Comparison of ENCODE assay signal across 8 cellular contexts in genomic region chr7:82442492-82443043, GRCh38. TPM values are rescaled to one million over a fixed set of nuclear protein-coding genes. Genes with fewer than 3 reads are reported as not detected.
DNase-seq lines count a peak whose midpoint lies in the region; ATAC-seq, FAIRE-seq and TF ChIP-seq lines count a peak whose summit lies in the region.

No MANE protein-coding gene starts in this region.

- TF ChIP-seq CTCF in A549 (IDR thresholded peaks at IDR 0.05) (no peak), heart right ventricle (IDR thresholded peaks at IDR 0.05) (no peak), sigmoid colon (IDR thresholded peaks at IDR 0.05) (no peak)

- FAIRE-seq in A549 (lab: Jason Lieb, UNC), result no peak

- no peak for TF ChIP-seq RAD21 in A549 (conservative IDR thresholded peaks at IDR 0.05 in 1 of 2, IDR thresholded peaks at IDR 0.05 in 1 of 2)

- H3K4me1 ChIP-seq in A549 (peaks cover 39% of the 10 kb centered on the region), heart right ventricle (peaks cover 0 to 44% (median 23%) of the 10 kb centered on the region in 9 donors), sigmoid colon (peaks cover 0 to 45% (median 15%) of the 10 kb centered on the region in 4 donors)

- no peak for TF ChIP-seq EP300 in A549 (IDR thresholded peaks at IDR 0.05)
- no peak for TF ChIP-seq EP300 in sigmoid colon (IDR thresholded peaks at IDR 0.05)

- intact Hi-C loops in heart right ventricle (cut with DNase I), result loop anchor here in 6 of 10 donors (2.0 to 10.0 kb wide), 6 partner anchors 98 to 268 kb away; no protein-coding TSS in a partner anchor
- intact Hi-C loops in sigmoid colon (cut with DNase I), result loop anchor here (2.0 to 10.0 kb wide), 3 partner anchors 128 to 395 kb away; no protein-coding TSS in a partner anchor

- peaks cover 0 to 51% (median 3%) of the 10 kb centered on the region in 7 donors for H3K27me3 ChIP-seq in heart right ventricle
- H3K27me3 ChIP-seq in sigmoid colon, result no peaks in the 10 kb centered on the region

- TF ChIP-seq POLR2A in A549 (IDR thresholded peaks at IDR 0.05; ENCODE audit: low read length), result no peak
- TF ChIP-seq POLR2A in sigmoid colon (IDR thresholded peaks at IDR 0.05), result no peak

- 2% methylated on average over 22 of the region's 22 CpGs for WGBS in A549 (ENCODE audit: missing lambda C conversion rate)
- 1 to 2% methylated on average over 22 of the region's 22 CpGs for WGBS in heart right ventricle, 2 donors
- 2 to 5% methylated on average over 22 of the region's 22 CpGs for WGBS in sigmoid colon, 2 donors

- peak overlapping the region; percentile 93 to 98 for H3K27ac ChIP-seq in A549
- peak overlapping the region in 9 of 10 donors; percentile 86 to 97 (median 92) for H3K27ac ChIP-seq in heart right ventricle
- peak overlapping the region; percentile 95 to 98 (median 96) for H3K27ac ChIP-seq in sigmoid colon

- POLR2A ChIA-PET in A549 (lab: Yijun Ruan, JAX), result no interaction called here

- no peaks in the 10 kb centered on the region for H3K9me3 ChIP-seq in A549
- H3K9me3 ChIP-seq in heart right ventricle, result no peaks in the 10 kb centered on the region
- H3K9me3 ChIP-seq in sigmoid colon, result no peaks in the 10 kb centered on the region

- peak overlapping the region; percentile 83 for H3K4me2 ChIP-seq in A549

- ATAC-seq in A549, result peak; percentile 1 to 10
- ATAC-seq in GM18511 (IDR thresholded peaks at IDR 0.05; ENCODE audit: unreplicated experiment), result peak; percentile 15
- peak; percentile 3 for ATAC-seq in SK-N-SH treated with all-trans-retinoic acid at 6 μM for 48 hours
- peak in 1 of 8 donors; percentile 17 for ATAC-seq in heart right ventricle

- peak; percentile 21 to 38 for DNase-seq in A549 (ENCODE audit: low read depth in 1 of 2, low spot score in 1 of 2)
- peak in 1 of 2 donors; percentile 11 for DNase-seq in heart right ventricle
- DNase-seq in sigmoid colon, result peak; percentile 60
- no peak for DNase-seq in activated CD4-positive, alpha-beta T cell treated with anti-CD3 and anti-CD28 coated beads, Interleukin-2, amount 50 U/mL, for 48 hours
- DNase-seq in HuH-7.5 (ENCODE audit: low spot score), result no peak
- no peak for DNase-seq in activated CD4-positive, CD25-positive, alpha-beta regulatory T cell treated with anti-CD3 and anti-CD28 coated beads, Interleukin-2, amount 50 U/mL, for 72 hours

- H3K4me3 ChIP-seq in A549 (peak overlapping the region; percentile 91), heart right ventricle (peak overlapping the region; percentile 36 to 77 (median 70)), sigmoid colon (peak overlapping the region; percentile 72 to 94 (median 88))

- CTCF ChIA-PET in A549 (lab: Yijun Ruan, JAX), result interaction anchor here (0.7 kb wide), 1 partner anchor 564 kb away, joined by 3 read pairs; no protein-coding TSS in a partner anchor

- H3K36me3 ChIP-seq in heart right ventricle (no peaks in the 10 kb centered on the region), sigmoid colon (no peaks in the 10 kb centered on the region)

TF ChIP-seq in A549, 52 proteins besides CTCF, POLR2A, EP300 and RAD21:
- TF ChIP-seq CHD2 (IDR thresholded peaks at IDR 0.05; ENCODE audit: low read length, partially characterized antibody) (no peak), MAX (IDR thresholded peaks at IDR 0.05) (0 out of 2 replicates have a peak, but pooled peaks have one; percentile 49), ZSCAN20 (CRISPR knock-in tag; IDR thresholded peaks at IDR 0.05) (no peak), HDAC2 (IDR thresholded peaks at IDR 0.05) (0 out of 2 replicates have a peak, but pooled peaks have one; percentile 12)

TF ChIP-seq in SK-N-SH treated with all-trans-retinoic acid at 6 μM for 48 hours, 23 proteins besides CTCF, POLR2A, EP300 and RAD21:
- no peak for TF ChIP-seq RARB (CRISPR knock-in tag; IDR thresholded peaks at IDR 0.05)
- TF ChIP-seq PATZ1 (CRISPR knock-in tag; IDR thresholded peaks at IDR 0.05; ENCODE audit: borderline replicate concordance), result no peak
- TF ChIP-seq TOX (CRISPR knock-in tag; IDR thresholded peaks at IDR 0.05; ENCODE audit: borderline replicate concordance), result no peak
- no peak for TF ChIP-seq CREB5 (CRISPR knock-in tag; IDR thresholded peaks at IDR 0.05; ENCODE audit: low read depth)
- TF ChIP-seq OSR1 (CRISPR knock-in tag; IDR thresholded peaks at IDR 0.05), result no peak
- TF ChIP-seq TSHZ2 (CRISPR knock-in tag; IDR thresholded peaks at IDR 0.05), result no peak
- TF ChIP-seq ZNF565 (CRISPR knock-in tag; conservative IDR thresholded peaks at IDR 0.05; ENCODE audit: low read depth), result no peak
- TF ChIP-seq ZNF70 (CRISPR knock-in tag; IDR thresholded peaks at IDR 0.05), result no peak

RNA-seq across cellular contexts. Expression of gene CACNA2D1, which starts 1.0 kb away (rescaled TPM):
- polyA plus RNA-seq in A549 (2011; rRNA removed) (32.4 and 32.9 TPM in 2 replicates), A549 (2017; fragmentation: RNase III; extraction: RNeasy Plus Mini Kit Qiagen cat#74134 plus additional on column Dnase treatment) (15.2 to 19.7 TPM (median 18.0 TPM) in 3 replicates), heart right ventricle (10 to 100 TPM in 1 of 2 donors, 1 to 10 TPM in 1; 7.0 to 19.4 TPM), sigmoid colon (1 to 10 TPM in 2 of 3 donors, under 1 TPM in 1; 0.23 to 4.4 (median 3.0) TPM)
- polyA plus RNA-seq in A549 (2012; cell fraction: cytosol; rRNA removed), result 2.7 and 4.0 TPM in 2 replicates
- 2.9 and 4.8 TPM in 2 replicates for polyA plus RNA-seq in A549 (2012; cell fraction: nucleus; rRNA removed)
- 48.2 and 62.7 TPM in 2 replicates for polyA minus RNA-seq in A549 (2011; rRNA and poly(A)+ RNA removed)
- total RNA-seq in heart right ventricle (100 to 1,000 TPM in 4 of 10 donors, 10 to 100 TPM in 6; 34.0 to 131 (median 81.6) TPM), sigmoid colon (100 to 1,000 TPM in 1 of 4 donors, 10 to 100 TPM in 3; 59.7 to 115 (median 87.4) TPM)

Comparison
In these comparisons a context has a peak if more than half of its experiments do, and no peak if none do; other contexts are left out.
1. DNase-seq: peak in A549 (2 of 2) and sigmoid colon (single experiment); none in activated CD4-positive, alpha-beta T cell treated with anti-CD3 and anti-CD28 coated beads, Interleukin-2, amount 50 U/mL, for 48 hours (0 of 2), HuH-7.5 (single experiment) and activated CD4-positive, CD25-positive, alpha-beta regulatory T cell treated with anti-CD3 and anti-CD28 coated beads, Interleukin-2, amount 50 U/mL, for 72 hours (single experiment).
2. Peak in every context shown above with its lines, with median percentiles within 50 percentile points of each other: H3K27ac ChIP-seq and H3K4me3 ChIP-seq.